In the genomic region with DNA sequence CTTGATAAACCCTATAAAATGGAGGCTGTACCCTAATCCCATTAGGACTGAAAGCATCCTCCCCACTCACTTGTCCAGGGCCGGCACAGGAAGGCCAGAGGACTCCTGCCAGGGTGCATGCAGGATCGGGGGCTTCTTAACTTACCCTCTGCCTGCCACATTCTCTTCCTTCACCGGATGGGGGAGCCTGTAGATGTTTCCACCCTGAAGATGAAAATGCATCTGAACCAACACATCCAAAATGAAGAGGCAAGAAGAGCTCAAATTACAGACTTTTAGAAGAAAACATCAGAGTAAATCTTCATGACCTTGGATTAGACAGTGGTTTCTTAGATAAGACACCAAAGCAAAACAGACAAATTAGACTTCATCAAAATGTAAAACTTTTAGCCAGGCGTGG, we compare ENCODE assay signal across 11 cellular contexts. TPM values are rescaled to one million over a fixed set of nuclear protein-coding genes. Genes with fewer than 3 reads are reported as not detected.
DNase-seq lines count a peak whose midpoint lies in the region; ATAC-seq and TF ChIP-seq lines count a peak whose summit lies in the region.
"Had no signal": no experiment of that assay in that cellular context is flagged by ENCODE, and none has a peak within 500 bp of the region (broad histone marks: within the 10 kb centered on the region; RNA-seq: fewer than 3 reads in every experiment).

No MANE protein-coding gene starts in this region.

- in situ Hi-C loops in GM13977 (cut with MboI; ENCODE audit: low pct_unique_long_range_greater_than_20kb, low sequenced_read_pairs, unreplicated experiment) = no loop called here

- ATAC-seq in activated CD8-positive, alpha-beta T cell treated with anti-CD3 and anti-CD28 coated beads, Interleukin-2, amount 10 ng/mL, durations not matched to agents 7 days and 5 days = no peak
- no peak for ATAC-seq in GM18498 (IDR thresholded peaks at IDR 0.05; ENCODE audit: unreplicated experiment)

- POLR2A ChIA-PET in activated CD8-positive, alpha-beta T cell treated with anti-CD3 and anti-CD28 coated beads, Interleukin-2, amount 10 ng/mL, durations not matched to agents 7 days and 5 days (lab: Charles Lee) = interaction anchor here (0.6 to 0.7 kb wide), 2 partner anchors 25 to 30 kb away, joined by 3 read pairs; no protein-coding TSS in a partner anchor

- TF ChIP-seq POLR2A in thyroid gland (IDR thresholded peaks at IDR 0.05) = no peak

- no peaks in the 10 kb centered on the region for H3K27me3 ChIP-seq in thyroid gland

- no peaks in the 10 kb centered on the region for H3K4me1 ChIP-seq in thyroid gland

- WGBS in thyroid gland, 2 donors = 59 to 72% methylated on average over 4 of the region's 4 CpGs

- no peak overlapping the region for H3K27ac ChIP-seq in thyroid gland

- CTCF ChIA-PET in activated CD8-positive, alpha-beta T cell treated with anti-CD3 and anti-CD28 coated beads, Interleukin-2, amount 10 ng/mL, durations not matched to agents 7 days and 5 days (lab: Charles Lee) = interaction anchor here (1.0 to 1.5 kb wide), 3 partner anchors 13 to 159 kb away, joined by 3 read pairs; a partner anchor contains a TSS

- no peaks in the 10 kb centered on the region for H3K36me3 ChIP-seq in thyroid gland

- no peaks in the 10 kb centered on the region for H3K36me3 Mint-ChIP-seq in activated CD8-positive, alpha-beta T cell treated with anti-CD3 and anti-CD28 coated beads, Interleukin-2, amount 10 ng/mL, durations not matched to agents 7 days and 5 days (ENCODE audit: low read depth)
- H3K36me3 Mint-ChIP-seq: stimulated activated naive B cell treated with anti-CD40 and anti-IgM and Interleukin-4, amounts not matched to agents 10 μg/mL and 1 μg/mL and 100 μg/mL, for 72 hours had no signal

- no peaks in the 10 kb centered on the region for H3K9me3 ChIP-seq in thyroid gland

- peaks cover 24% of the 10 kb centered on the region for H3K4me1 Mint-ChIP-seq in activated CD8-positive, alpha-beta T cell treated with anti-CD3 and anti-CD28 coated beads, Interleukin-2, amount 10 ng/mL, durations not matched to agents 7 days and 5 days (ENCODE audit: low read depth)

- peaks cover 6% of the 10 kb centered on the region for H3K27me3 Mint-ChIP-seq in activated CD8-positive, alpha-beta T cell treated with anti-CD3 and anti-CD28 coated beads, Interleukin-2, amount 10 ng/mL, durations not matched to agents 7 days and 5 days (ENCODE audit: low read depth)

- intact Hi-C loops in thyroid gland (cut with DNase I) = no loop called here

- DNase-seq in AG08396 (ENCODE audit: low spot score) (peak; percentile 52), HCEC 1CT (peak; percentile 16), left kidney (ENCODE audit: low read depth, low spot score) (peak; percentile 49), thyroid gland (no peak), GM13977 (ENCODE audit: low spot score) (no peak), SW480 (ENCODE audit: low spot score) (no peak)
- no peak for DNase-seq in activated CD8-positive, alpha-beta T cell treated with anti-CD3 and anti-CD28 coated beads, Interleukin-2, amount 10 ng/mL, durations not matched to agents 7 days and 5 days
- DNase-seq: GDM1, NCI-H2029 had no signal

- no peaks in the 10 kb centered on the region for H3K9me3 Mint-ChIP-seq in activated CD8-positive, alpha-beta T cell treated with anti-CD3 and anti-CD28 coated beads, Interleukin-2, amount 10 ng/mL, durations not matched to agents 7 days and 5 days (ENCODE audit: insufficient read depth)

- H3K4me3 ChIP-seq in thyroid gland (replicated peaks in 1 of 3) = no peak overlapping the region

- no peak overlapping the region for H3K4me3 Mint-ChIP-seq in activated CD8-positive, alpha-beta T cell treated with anti-CD3 and anti-CD28 coated beads, Interleukin-2, amount 10 ng/mL, durations not matched to agents 7 days and 5 days
- H3K4me3 Mint-ChIP-seq: stimulated activated naive B cell treated with anti-CD40 and anti-IgM and Interleukin-4, amounts not matched to agents 10 μg/mL and 1 μg/mL and 100 μg/mL, for 72 hours had no signal

- no peak for TF ChIP-seq CTCF in thyroid gland (IDR thresholded peaks at IDR 0.05)
- no peak for TF ChIP-seq CTCF in GM13977 (IDR thresholded peaks at IDR 0.05; ENCODE audit: extremely low read depth, insufficient read depth, missing control alignments)

- H3K27ac Mint-ChIP-seq in activated CD8-positive, alpha-beta T cell treated with anti-CD3 and anti-CD28 coated beads, Interleukin-2, amount 10 ng/mL, durations not matched to agents 7 days and 5 days = peak overlapping the region; percentile 19

RNA-seq across cellular contexts. Expression of a gene that starts 25.9 kb away (rescaled TPM):
- 100 to 1,000 TPM in 1 of 2 experiments, 10 to 100 TPM in 1; 90.0 to 103 TPM for total RNA-seq in activated CD8-positive, alpha-beta T cell treated with anti-CD3 and anti-CD28 coated beads, Interleukin-2, amount 10 ng/mL, durations not matched to agents 7 days and 5 days
- total RNA-seq in thyroid gland = 100 to 1,000 TPM; 146 to 354 (median 213) TPM

RNA-seq across cellular contexts. Expression of a gene that starts 32.2 kb away (rescaled TPM):
- under 1 TPM; 0.10 to 0.13 TPM for total RNA-seq in activated CD8-positive, alpha-beta T cell treated with anti-CD3 and anti-CD28 coated beads, Interleukin-2, amount 10 ng/mL, durations not matched to agents 7 days and 5 days
- total RNA-seq in thyroid gland = 1 to 10 TPM in 1 of 4 donors, under 1 TPM in 2, not detected in 1; 0.40 to 1.1 (median 0.56) TPM

RNA-seq across cellular contexts. Expression of a gene that starts 56.7 kb away (rescaled TPM):
- total RNA-seq in activated CD8-positive, alpha-beta T cell treated with anti-CD3 and anti-CD28 coated beads, Interleukin-2, amount 10 ng/mL, durations not matched to agents 7 days and 5 days = 10 to 100 TPM; 12.6 to 13.0 TPM
- total RNA-seq in thyroid gland = 1 to 10 TPM; 7.0 to 8.9 (median 7.3) TPM

Comparison
In these comparisons a context has a peak if more than half of its experiments do, and no peak if none do; other contexts are left out.
1. DNase-seq: peak in AG08396 (single experiment), HCEC 1CT (single experiment) and left kidney (single experiment); none in activated CD8-positive, alpha-beta T cell treated with anti-CD3 and anti-CD28 coated beads, Interleukin-2, amount 10 ng/mL, durations not matched to agents 7 days and 5 days (single experiment), thyroid gland (0 of 2), GM13977 (single experiment) and SW480 (single experiment).